Comparison of ENCODE assay signal across 8 cellular contexts in genomic region chr6:87702589-87702945, GRCh38. TPM values are rescaled to one million over a fixed set of nuclear protein-coding genes. Genes with fewer than 3 reads are reported as not detected.
A peak's percentile ranks its signal among the peaks of the same experiment; 100 is the strongest.
DNase-seq lines count a peak whose midpoint lies in the region; ATAC-seq and TF ChIP-seq lines count a peak whose summit lies in the region.

No MANE protein-coding gene starts in this region.

- H3K4me1 ChIP-seq in CD8-positive, alpha-beta memory T cell (ENCODE audit: insufficient read depth, low read length), result peaks cover 5% of the 10 kb centered on the region
- H3K4me1 ChIP-seq in skeletal muscle satellite cell (ENCODE audit: control insufficient read depth, insufficient read depth, low read length), result peaks cover 31% of the 10 kb centered on the region

- no peaks in the 10 kb centered on the region for H3K36me3 ChIP-seq in CD8-positive, alpha-beta memory T cell (ENCODE audit: insufficient read depth, low read length)
- peaks cover 14% of the 10 kb centered on the region for H3K36me3 ChIP-seq in WERI-Rb-1
- H3K36me3 ChIP-seq in skeletal muscle satellite cell (ENCODE audit: insufficient read depth, low read length), result peaks cover 2% of the 10 kb centered on the region

- H3K4me3 ChIP-seq in CD8-positive, alpha-beta memory T cell (ENCODE audit: low read length), result peak overlapping the region; percentile 82
- H3K4me3 ChIP-seq in WERI-Rb-1 (ENCODE audit: low read depth, low read length) (peak overlapping the region; percentile 92), skeletal muscle satellite cell (ENCODE audit: low read length) (peak overlapping the region; percentile 67)

- peak overlapping the region; percentile 81 for H3K4me2 ChIP-seq in skeletal muscle satellite cell (ENCODE audit: low read length)

- peak overlapping the region; percentile 78 for H3K9ac ChIP-seq in skeletal muscle satellite cell (ENCODE audit: low read depth, low read length)

- TF ChIP-seq CTCF in WERI-Rb-1 (IDR thresholded peaks at IDR 0.05; ENCODE audit: low read depth, low read length), result no peak

- intact Hi-C loops in left colon (cut with DNase I, micrococcal nuclease), result no loop called here

- H3K27ac ChIP-seq in CD8-positive, alpha-beta memory T cell (ENCODE audit: low read depth, low read length), result peak overlapping the region; percentile 91
- peak overlapping the region; percentile 66 for H3K27ac ChIP-seq in WERI-Rb-1

- peaks cover 0 to 21% (median 0%) of the 10 kb centered on the region in 3 donors for H3K36me3 Mint-ChIP-seq in CD8-positive, alpha-beta memory T cell

- ATAC-seq in GM21381 (IDR thresholded peaks at IDR 0.05; ENCODE audit: unreplicated experiment), result peak; percentile 11
- ATAC-seq in left colon, result no peak

- H3K9me3 Mint-ChIP-seq in CD8-positive, alpha-beta memory T cell, result no peaks in the 10 kb centered on the region

- DNase-seq in CD8-positive, alpha-beta memory T cell, result no peak
- peak; percentile 48 for DNase-seq in LoVo (ENCODE audit: low spot score)
- DNase-seq in WERI-Rb-1, result peak; percentile 13
- DNase-seq in hepatic stellate cell (ENCODE audit: low spot score), result peak; percentile 34
- no peak for DNase-seq in retina
- no peak for DNase-seq in left colon

- H3K27me3 ChIP-seq in CD8-positive, alpha-beta memory T cell (ENCODE audit: insufficient read depth, low read length, poor library complexity, severe bottlenecking), result no peaks in the 10 kb centered on the region
- H3K27me3 ChIP-seq in WERI-Rb-1 (ENCODE audit: insufficient read depth, low read depth, severe bottlenecking) (no peaks in the 10 kb centered on the region), skeletal muscle satellite cell (ENCODE audit: control insufficient read depth, insufficient read depth, low read length) (no peaks in the 10 kb centered on the region)

- H3K9me3 ChIP-seq in CD8-positive, alpha-beta memory T cell (ENCODE audit: low read length), result no peaks in the 10 kb centered on the region
- H3K9me3 ChIP-seq in WERI-Rb-1 (ENCODE audit: severe bottlenecking) (no peaks in the 10 kb centered on the region), skeletal muscle satellite cell (replicated peaks; ENCODE audit: low read length) (no peaks in the 10 kb centered on the region)

- POLR2A ChIA-PET in CD8-positive, alpha-beta memory T cell (lab: Charles Lee), result interaction anchor here (0.7 to 2.4 kb wide), 10 partner anchors 12 to 1650 kb away, joined by 3 to 21 read pairs (median 6); partner anchors contain the start of genes ORC3, RARS2 and UBE2J1

- H3K27me3 Mint-ChIP-seq in CD8-positive, alpha-beta memory T cell, result peaks cover 0 to 4% of the 10 kb centered on the region in 2 donors

- peaks cover 40 to 50% (median 48%) of the 10 kb centered on the region in 3 donors for H3K4me1 Mint-ChIP-seq in CD8-positive, alpha-beta memory T cell

- H3K4me3 Mint-ChIP-seq in CD8-positive, alpha-beta memory T cell, result peak overlapping the region; percentile 93 to 99 (median 97)

- CTCF ChIA-PET in CD8-positive, alpha-beta memory T cell (lab: Charles Lee), result interaction anchor here (1.0 to 2.0 kb wide), 6 partner anchors 10 to 129 kb away, joined by 3 to 6 read pairs (median 5); no protein-coding TSS in a partner anchor

- H3K27ac Mint-ChIP-seq in CD8-positive, alpha-beta memory T cell, result peak overlapping the region; percentile 88 to 98 (median 94)

RNA-seq across cellular contexts. Expression of gene AKIRIN2, which starts 0.5 kb away (rescaled TPM):
- 10 to 100 TPM; 47.3 to 49.3 TPM for total RNA-seq in CD8-positive, alpha-beta memory T cell
- polyA plus RNA-seq in CD8-positive, alpha-beta memory T cell, result 55.6 TPM
- total RNA-seq in skeletal muscle satellite cell (2012; rRNA removed), result 15.5 and 17.3 TPM in 2 replicates
- 10 to 100 TPM; 30.4 to 40.9 TPM for total RNA-seq in left colon

Comparison
In these comparisons a context has a peak if more than half of its experiments do, and no peak if none do; other contexts are left out.
1. DNase-seq: peak in LoVo (single experiment), WERI-Rb-1 (single experiment) and hepatic stellate cell (single experiment); none in CD8-positive, alpha-beta memory T cell (0 of 5), retina (single experiment) and left colon (0 of 2).
2. Peak in every context shown above with its lines, with median percentiles within 50 percentile points of each other: H3K4me3 ChIP-seq.